16 cellular contexts compared by ENCODE assay signal in genomic region chr1:150192012-150192411, GRCh38. TPM values are rescaled to one million over a fixed set of nuclear protein-coding genes. Genes with fewer than 3 reads are reported as not detected.
DNase-seq lines count a peak whose midpoint lies in the region; ATAC-seq and TF ChIP-seq lines count a peak whose summit lies in the region.
"Had no signal": no experiment of that assay in that cellular context is flagged by ENCODE, and none has a peak within 500 bp of the region (broad histone marks: within the 10 kb centered on the region; RNA-seq: fewer than 3 reads in every experiment).

No MANE protein-coding gene starts in this region.

- no peak overlapping the region for H3K27ac ChIP-seq in IMR-90 (ENCODE audit: insufficient read depth, low read length)
- H3K27ac ChIP-seq: gastroesophageal sphincter had no signal

- no peak for TF ChIP-seq RAD21 in IMR-90 (IDR thresholded peaks at IDR 0.05; ENCODE audit: low read length)

- H3K4me2 ChIP-seq in IMR-90 (ENCODE audit: low read depth, low read length): peak overlapping the region; percentile 41; the same call in 1 of the 2 replicates

- BruUV-seq in IMR-90 (replicated peaks; lab: Mats Ljungman, UMichigan): no TSS peak

- H4K5ac ChIP-seq in IMR-90 (ENCODE audit: low read depth, low read length): no peak overlapping the region

- WGBS in IMR-90 (ENCODE audit: extremely low coverage in 2 of 2, insufficient read length in 1 of 2), 2 experiments: no CpG with 5 or more reads among the region's 2 CpGs

- POLR2A ChIA-PET in IMR-90 (lab: Charles Lee; ENCODE audit: unreplicated experiment): no interaction called here

- TF ChIP-seq POLR2A in IMR-90 (IDR thresholded peaks at IDR 0.05; ENCODE audit: low read depth, low read length): no peak

- H3K27me3 ChIP-seq in IMR-90 (ENCODE audit: control insufficient read depth, insufficient read depth, low read length): no peaks in the 10 kb centered on the region
- H3K27me3 ChIP-seq: gastroesophageal sphincter had no signal

- TF ChIP-seq CTCF in IMR-90 (conservative IDR thresholded peaks at IDR 0.05; ENCODE audit: low read depth, low read length): no peak
- TF ChIP-seq CTCF in astrocyte of the spinal cord (IDR thresholded peaks at IDR 0.05; ENCODE audit: low read depth, low read length): no peak

- H3K4me1 ChIP-seq in IMR-90 (ENCODE audit: control insufficient read depth, insufficient read depth, low read length): peaks cover 5% of the 10 kb centered on the region

- peak; percentile 92 for ATAC-seq in IMR-90 (ENCODE audit: low read depth)
- ATAC-seq: gastroesophageal sphincter had no signal

- no peak overlapping the region for H3K9ac ChIP-seq in IMR-90 (ENCODE audit: low read depth, low read length)

- H2BK15ac ChIP-seq in IMR-90 (ENCODE audit: low read depth, low read length): peak overlapping the region; percentile 71; the same call in 1 of the 3 replicates

- H2AFZ ChIP-seq in IMR-90 (replicated peaks; ENCODE audit: low read length, poor library complexity): no peak overlapping the region

- in situ Hi-C loops in IMR-90 (cut with MboI; ENCODE audit: low sequenced_read_pairs) (no loop called here), astrocyte of the spinal cord (cut with HindIII; ENCODE audit: low sequenced_read_pairs) (no loop called here)

- H3K36me3 ChIP-seq in IMR-90 (ENCODE audit: control insufficient read depth, insufficient read depth, low read length): no peaks in the 10 kb centered on the region
- H3K36me3 ChIP-seq: gastroesophageal sphincter had no signal

- H3K4ac ChIP-seq in IMR-90 (ENCODE audit: low read depth, low read length): peak overlapping the region; percentile 86; the same call in 1 of the 2 replicates

- H3K79me1 ChIP-seq in IMR-90 (ENCODE audit: low read depth in 1 of 2, low read length in 2 of 2): peaks cover 0 to 3% of the 10 kb centered on the region in 2 experiments; a peak in 1 of 4 replicates

- H3K9me1 ChIP-seq in IMR-90 (ENCODE audit: insufficient read depth, low read length): peaks cover 7% of the 10 kb centered on the region

- H4K91ac ChIP-seq in IMR-90 (ENCODE audit: insufficient read depth, low read depth, low read length): no peak overlapping the region; the same call in 1 of the 2 replicates

- no peak overlapping the region for H3K18ac ChIP-seq in IMR-90 (ENCODE audit: low read depth, low read length)

- H2AK9ac ChIP-seq in IMR-90 (replicated peaks; ENCODE audit: low read depth, low read length, poor library complexity): no peak overlapping the region

- dilution Hi-C loops in IMR-90 (cut with HindIII; ENCODE audit: low sequenced_read_pairs, unreplicated experiment): no loop called here

- H3K56ac ChIP-seq in IMR-90 (ENCODE audit: extremely low read depth, insufficient read depth, low read length): no peak overlapping the region

- H4K20me1 ChIP-seq in IMR-90 (ENCODE audit: insufficient read depth, low read length): no peaks in the 10 kb centered on the region

- no peak overlapping the region for H2AK5ac ChIP-seq in IMR-90 (ENCODE audit: low read depth, low read length)

- no peak overlapping the region; the same call in 1 of the 2 replicates for H3K23ac ChIP-seq in IMR-90 (ENCODE audit: low read depth, low read length)

- H2BK5ac ChIP-seq in IMR-90 (ENCODE audit: low read depth, low read length, poor library complexity, severe bottlenecking): peak overlapping the region; percentile 86

- peak; percentile 96 for DNase-seq in A172 (ENCODE audit: low spot score)
- peak; percentile 81 for DNase-seq in IMR-90
- peak; percentile 71 for DNase-seq in astrocyte of the spinal cord (ENCODE audit: low read depth, low spot score)
- peak; percentile 85 for DNase-seq in kidney glomerular epithelial cell (lab: John Stamatoyannopoulos, UW)
- DNase-seq in foreskin melanocyte: no peak
- DNase-seq in SHP77 treated with DMSO at 0.1 percent for 48 hours (lab: John Stamatoyannopoulos, UW): no peak
- DNase-seq in DMS79 (lab: John Stamatoyannopoulos, UW): no peak
- DNase-seq in T-helper 9 cell: no peak
- DNase-seq: activated CD4-positive, alpha-beta memory T cell treated with anti-CD3 and anti-CD28 coated beads for 36 hours; activated naive CD4-positive, alpha-beta T cell treated with anti-CD3 and anti-CD28 coated beads for 36 hours; dermis blood vessel endothelial cell; mammary epithelial cell; NCI-H1694 treated with DMSO at 0.1 percent for 48 hours; posterior cingulate gyrus; T-helper 2 cell had no signal

- CTCF ChIA-PET in IMR-90 (lab: Yijun Ruan, JAX): interaction anchor here (0.8 kb wide), 1 partner anchor 10 kb away, joined by 3 read pairs; no protein-coding TSS in a partner anchor

- intact Hi-C loops in IMR-90 (cut with micrococcal nuclease): no loop called here

- peak overlapping the region; percentile 89; the same call in 1 of the 2 replicates for H2BK120ac ChIP-seq in IMR-90 (ENCODE audit: low read depth, low read length)

- no peak overlapping the region for H3K14ac ChIP-seq in IMR-90 (replicated peaks; ENCODE audit: low read depth, low read length)

- H2BK20ac ChIP-seq in IMR-90 (ENCODE audit: low read depth, low read length): peak overlapping the region; percentile 77; the same call in 1 of the 2 replicates

- H3K4me3 ChIP-seq in IMR-90 (ENCODE audit: insufficient read depth, low read depth, low read length): no peak overlapping the region
- no peak overlapping the region for H3K4me3 ChIP-seq in astrocyte of the spinal cord (ENCODE audit: low read depth, low read length)
- H3K4me3 ChIP-seq: gastroesophageal sphincter had no signal

- peak overlapping the region in 1 of 2 experiments; percentile 89; a peak in 1 of 4 replicates for H4K8ac ChIP-seq in IMR-90 (ENCODE audit: low read depth in 2 of 2, low read length in 2 of 2)

- H3K9me3 ChIP-seq in IMR-90 (ENCODE audit: control insufficient read depth, insufficient read depth, low read length): no peaks in the 10 kb centered on the region
- H3K9me3 ChIP-seq: gastroesophageal sphincter had no signal

TF ChIP-seq in IMR-90, 13 proteins besides CTCF, POLR2A, EP300 and RAD21:
- no peak for TF ChIP-seq SMC3 (IDR thresholded peaks at IDR 0.05; ENCODE audit: low read depth, low read length)
- 0 out of 2 replicates have a peak, but pooled peaks have one; percentile 16 for TF ChIP-seq FOS (IDR thresholded peaks at IDR 0.05; ENCODE audit: low read depth, low read length)
- no peak for TF ChIP-seq USF2 (IDR thresholded peaks at IDR 0.05; ENCODE audit: low read depth, low read length)
- no peak for TF ChIP-seq MXI1 (IDR thresholded peaks at IDR 0.05; ENCODE audit: borderline replicate concordance, low read depth, low read length)
- no peak for TF ChIP-seq NFE2L2 (IDR thresholded peaks at IDR 0.05; ENCODE audit: low read depth, low read length)

RNA-seq across cellular contexts. Expression of gene PLEKHO1, which starts 42.3 kb away (rescaled TPM):
- total RNA-seq in A172 (2014; rRNA removed; shearing (Covaris generic)): 69.1 and 82.9 TPM in 2 replicates
- total RNA-seq in IMR-90 (2012; rRNA removed): 51.4 and 53.3 TPM in 2 replicates
- polyA plus RNA-seq in IMR-90 (2012; rRNA removed): 50.4 and 56.0 TPM in 2 replicates
- polyA plus RNA-seq in IMR-90 (2012; cell fraction: cytosol; rRNA removed): 53.4 and 59.2 TPM in 2 replicates
- polyA plus RNA-seq in IMR-90 (2012; cell fraction: nucleus; rRNA removed; ENCODE audit: low replicate concordance): 71.0 and 87.7 TPM in 2 replicates

RNA-seq across cellular contexts. Expression of gene ANP32E, which starts 43.9 kb away (rescaled TPM):
- 76.3 and 81.9 TPM in 2 replicates for total RNA-seq in A172 (2014; rRNA removed; shearing (Covaris generic))
- 5.9 and 30.0 TPM in 2 replicates for total RNA-seq in IMR-90 (2012; rRNA removed)
- polyA plus RNA-seq in IMR-90 (2012; rRNA removed): 11.9 and 18.4 TPM in 2 replicates
- 0.91 and 1.6 TPM in 2 replicates for polyA plus RNA-seq in IMR-90 (2012; cell fraction: cytosol; rRNA removed)
- 0.23 and 1.6 TPM in 2 replicates for polyA plus RNA-seq in IMR-90 (2012; cell fraction: nucleus; rRNA removed; ENCODE audit: low replicate concordance)

Comparison
In these comparisons a context has a peak if more than half of its experiments do, and no peak if none do; other contexts are left out.
1. DNase-seq: peak in A172 (single experiment), IMR-90 (single experiment), astrocyte of the spinal cord (single experiment) and kidney glomerular epithelial cell (single experiment); none in foreskin melanocyte (single experiment), SHP77 treated with DMSO at 0.1 percent for 48 hours (single experiment), DMS79 (single experiment) and T-helper 9 cell (single experiment).